Comparison of ENCODE assay signal across 22 cellular contexts in the genomic region with DNA sequence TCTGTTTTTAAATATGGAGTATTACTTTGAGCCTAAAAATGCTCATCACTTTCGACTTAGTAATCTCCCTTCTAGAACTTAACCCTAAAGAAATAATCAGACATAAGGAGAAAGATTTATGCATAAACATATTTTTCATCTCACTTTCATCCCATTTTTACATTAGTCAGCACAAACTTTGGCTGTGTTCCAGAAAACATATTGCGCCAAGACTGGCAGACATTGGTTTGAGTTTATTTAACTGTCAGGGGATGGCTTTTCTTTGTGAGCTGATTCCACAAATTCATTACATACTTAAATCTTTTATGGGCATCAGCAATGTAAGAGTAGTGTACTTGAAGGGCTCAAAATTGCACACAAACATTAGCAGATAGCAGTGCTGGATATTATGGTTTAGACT. TPM values are rescaled to one million over a fixed set of nuclear protein-coding genes. Genes with fewer than 3 reads are reported as not detected.
DNase-seq lines count a peak whose midpoint lies in the region; ATAC-seq and TF ChIP-seq lines count a peak whose summit lies in the region.
"Had no signal": no experiment of that assay in that cellular context is flagged by ENCODE, and none has a peak within 500 bp of the region (broad histone marks: within the 10 kb centered on the region; RNA-seq: fewer than 3 reads in every experiment).

No MANE protein-coding gene starts in this region.

- H3K9me3 Mint-ChIP-seq in nephron, result peaks cover 3% of the 10 kb centered on the region
- H3K9me3 Mint-ChIP-seq: naive B cell; stimulated activated naive B cell treated with anti-CD40 and anti-IgM and Interleukin-4, amounts not matched to agents 10 μg/mL and 1 μg/mL and 100 μg/mL, for 72 hours had no signal

- no peaks in the 10 kb centered on the region for H3K9me2 ChIP-seq in GM23248 (ENCODE audit: insufficient read depth)

- ATAC-seq in HG03432 (IDR thresholded peaks at IDR 0.05; ENCODE audit: unreplicated experiment), result no peak
- ATAC-seq: foreskin keratinocyte; stimulated activated naive B cell treated with anti-CD40 and anti-IgM and Interleukin-4, amounts not matched to agents 10 μg/mL and 1 μg/mL and 100 μg/mL, for 72 hours; T-helper 17 cell had no signal

- TF ChIP-seq CTCF in choroid plexus epithelial cell (conservative IDR thresholded peaks at IDR 0.05; ENCODE audit: low read depth, low read length), result no peak
- no peak for TF ChIP-seq CTCF in nephron (IDR thresholded peaks at IDR 0.05; ENCODE audit: unreplicated experiment in 3 of 3)

- H3K4me3 ChIP-seq in choroid plexus epithelial cell (ENCODE audit: low read depth, low read length) (no peak overlapping the region), GM23248 (no peak overlapping the region)
- H3K4me3 ChIP-seq: sigmoid colon, thyroid gland had no signal

- H4K20me1 ChIP-seq in GM23248 (ENCODE audit: insufficient read depth), result no peaks in the 10 kb centered on the region

- no peaks in the 10 kb centered on the region for H3K4me1 Mint-ChIP-seq in nephron
- H3K4me1 Mint-ChIP-seq: naive B cell; stimulated activated naive B cell treated with anti-CD40 and anti-IgM and Interleukin-4, amounts not matched to agents 10 μg/mL and 1 μg/mL and 100 μg/mL, for 72 hours had no signal

- no peak overlapping the region for H3K4me3 Mint-ChIP-seq in nephron
- H3K4me3 Mint-ChIP-seq: naive B cell; stimulated activated naive B cell treated with anti-CD40 and anti-IgM and Interleukin-4, amounts not matched to agents 10 μg/mL and 1 μg/mL and 100 μg/mL, for 72 hours; T-helper 17 cell had no signal

- H3K27ac ChIP-seq in GM23248, result no peak overlapping the region
- H3K27ac ChIP-seq: 22Rv1, foreskin keratinocyte, parathyroid adenoma, thyroid gland had no signal

- DNase-seq in DMS53 (lab: John Stamatoyannopoulos, UW), result peak; percentile 5
- DNase-seq in DMS53 treated with DMSO at 0.1 percent for 48 hours (lab: John Stamatoyannopoulos, UW; ENCODE audit: unreplicated experiment), result no peak
- DNase-seq in NCI-H226, result peak; percentile 13
- DNase-seq in choroid plexus epithelial cell (ENCODE audit: low read depth), result peak; percentile 71
- DNase-seq in GM23248, result no peak
- DNase-seq in DMS 273 treated with DMSO at 0.1 percent for 48 hours (lab: John Stamatoyannopoulos, UW), result no peak
- DNase-seq: activated CD4-positive, alpha-beta T cell treated with anti-CD3 and anti-CD28 coated beads, Interleukin-2, amount 50 U/mL, for 4 hours; BE2C; cerebellar nuclear complex; foreskin keratinocyte; kidney; naive B cell; NCI-H146; SIG-M5; sigmoid colon; stimulated activated naive B cell treated with anti-CD40 and anti-IgM and Interleukin-4, amounts not matched to agents 10 μg/mL and 1 μg/mL and 100 μg/mL, for 72 hours; T-helper 17 cell; thyroid gland had no signal

- no peaks in the 10 kb centered on the region for H3K27me3 ChIP-seq in GM23248 (replicated peaks; ENCODE audit: insufficient read depth)
- H3K27me3 ChIP-seq: BE2C, foreskin keratinocyte, thyroid gland had no signal

- H3K79me2 ChIP-seq in GM23248 (ENCODE audit: insufficient read depth), result no peaks in the 10 kb centered on the region
- H3K79me2 ChIP-seq: parathyroid adenoma had no signal

- no peaks in the 10 kb centered on the region for H3K9me3 ChIP-seq in GM23248 (ENCODE audit: low read depth)
- H3K9me3 ChIP-seq: BE2C, sigmoid colon, thyroid gland had no signal

- no peak overlapping the region for H3K9ac ChIP-seq in GM23248
- H3K9ac ChIP-seq: parathyroid adenoma had no signal

- H3F3A ChIP-seq in GM23248 (ENCODE audit: insufficient read depth), result no peaks in the 10 kb centered on the region

- H3K36me3 ChIP-seq in GM23248 (ENCODE audit: low read depth), result no peaks in the 10 kb centered on the region
- H3K36me3 ChIP-seq: BE2C, sigmoid colon had no signal

- no peaks in the 10 kb centered on the region for H3K36me3 Mint-ChIP-seq in nephron (ENCODE audit: low read depth)
- H3K36me3 Mint-ChIP-seq: naive B cell; stimulated activated naive B cell treated with anti-CD40 and anti-IgM and Interleukin-4, amounts not matched to agents 10 μg/mL and 1 μg/mL and 100 μg/mL, for 72 hours had no signal

- no peak overlapping the region for H2AFZ ChIP-seq in GM23248
- H2AFZ ChIP-seq: parathyroid adenoma had no signal

- no peaks in the 10 kb centered on the region for H3K27me3 Mint-ChIP-seq in nephron (ENCODE audit: low read depth)
- H3K27me3 Mint-ChIP-seq: T-helper 17 cell had no signal

- H3K4me1 ChIP-seq in GM23248 (ENCODE audit: insufficient read depth), result no peaks in the 10 kb centered on the region
- H3K4me1 ChIP-seq: BE2C, parathyroid adenoma had no signal

- WGBS in GM23248 (ENCODE audit: low coverage in 1 of 2, low lambda C conversion rate in 2 of 2, missing lambda C conversion rate in 2 of 2), 2 experiments, result 69 to 73% methylated on average over 2 of the region's 2 CpGs

- in situ Hi-C loops in GM23248 (cut with MboI), result no loop called here

- H3K4me2 ChIP-seq in GM23248 (ENCODE audit: unreplicated experiment), result no peak overlapping the region

- H3K27ac Mint-ChIP-seq in nephron, result peak overlapping the region in 2 of 3 experiments; percentile 9 to 75
- H3K27ac Mint-ChIP-seq: naive B cell; stimulated activated naive B cell treated with anti-CD40 and anti-IgM and Interleukin-4, amounts not matched to agents 10 μg/mL and 1 μg/mL and 100 μg/mL, for 72 hours; T-helper 17 cell had no signal

RNA-seq across cellular contexts. Expression of gene MAOA, which starts 23.7 kb away (rescaled TPM):
- total RNA-seq in GM23248 (2014; rRNA removed; shearing (Covaris generic)), result 0.76 TPM in 1 of 2 replicates, not detected in the other
- polyA plus RNA-seq in GM23248 (2016; fragmentation: Nextera tagmentation; extraction: Ambion mirVana), result 0.09 TPM in 1 of 2 replicates, not detected in the other

Comparison
In these comparisons a context has a peak if more than half of its experiments do, and no peak if none do; other contexts are left out.
1. DNase-seq: peak in DMS53 (single experiment), NCI-H226 (single experiment) and choroid plexus epithelial cell (single experiment); none in DMS53 treated with DMSO at 0.1 percent for 48 hours (single experiment), GM23248 (single experiment) and DMS 273 treated with DMSO at 0.1 percent for 48 hours (single experiment).